In genomic region chr5:52554297-52554696, GRCh38 we compare ENCODE assay signal across 29 cellular contexts.
"Had no signal": no experiment of that assay in that cellular context is flagged by ENCODE, and none has a peak within 500 bp of the region (broad histone marks: within the 10 kb centered on the region; RNA-seq: fewer than 3 reads in every experiment).

No MANE protein-coding gene starts in this region.

- H3K9me3 ChIP-seq: gastrocnemius medialis, ovary, prostate gland, sigmoid colon, uterus had no signal

- H3K36me3 ChIP-seq: gastrocnemius medialis, ovary, prostate gland, sigmoid colon, uterus had no signal

- H3K36me3 Mint-ChIP-seq: activated CD8-positive, alpha-beta memory T cell treated with anti-CD3 and anti-CD28 coated beads, Interleukin-2, amount 10 ng/mL, durations not matched to agents 7 days and 5 days; activated naive CD4-positive, alpha-beta T cell treated with anti-CD3 and anti-CD28 coated beads, Interleukin-2, amount 50 U/mL, for 24 hours; naive B cell; stimulated activated effector memory CD8-positive, alpha-beta T cell treated with anti-CD3 and anti-CD28 coated beads, Interleukin-12 subunit alpha, Interleukin-12 subunit beta, amount 100 ng/mL, for 72 hours; type B pancreatic cell had no signal

- H3K4me3 ChIP-seq: gastrocnemius medialis, ovary, prostate gland, sigmoid colon, uterus had no signal

- ATAC-seq: activated CD4-positive, alpha-beta T cell treated with anti-CD3 and anti-CD28 coated beads for 36 hours; activated CD8-positive, alpha-beta memory T cell treated with anti-CD3 and anti-CD28 coated beads, Interleukin-2, amount 10 ng/mL, durations not matched to agents 7 days and 5 days; activated CD8-positive, alpha-beta T cell treated with anti-CD3 and anti-CD28 coated beads, Interleukin-2, amount 10 ng/mL, durations not matched to agents 7 days and 5 days; activated naive CD8-positive, alpha-beta T cell treated with anti-CD3 and anti-CD28 coated beads, Interleukin-2, amount 50 U/mL, for 24 hours; gastrocnemius medialis; left cardiac atrium; left ventricle myocardium superior; stimulated activated effector memory CD8-positive, alpha-beta T cell treated with anti-CD3 and anti-CD28 coated beads, Interleukin-12 subunit alpha, Interleukin-12 subunit beta, amount 100 ng/mL, for 72 hours had no signal

- H3K27ac ChIP-seq: gastrocnemius medialis, ovary, prostate gland, sigmoid colon, uterus had no signal

- DNase-seq: activated CD4-positive, alpha-beta T cell treated with anti-CD3 and anti-CD28 coated beads for 36 hours; activated CD4-positive, CD25-positive, alpha-beta regulatory T cell; activated CD8-positive, alpha-beta memory T cell treated with anti-CD3 and anti-CD28 coated beads, Interleukin-2, amount 10 ng/mL, durations not matched to agents 7 days and 5 days; activated CD8-positive, alpha-beta T cell treated with anti-CD3 and anti-CD28 coated beads, Interleukin-2, amount 10 ng/mL, durations not matched to agents 7 days and 5 days; activated naive CD8-positive, alpha-beta T cell treated with anti-CD3 and anti-CD28 coated beads, Interleukin-2, amount 50 U/mL, for 24 hours; activated T-cell treated with anti-CD3 and anti-CD28 coated beads, Interleukin-2, amount 50 U/mL, for 48 hours; dermis blood vessel endothelial cell; effector CD8-positive, alpha-beta T cell; erythroblast; gastrocnemius medialis; glutamatergic neuron; islet precursor cell; left cardiac atrium; left ventricle myocardium superior; naive B cell; nephron progenitor cell; ovary; retina; sigmoid colon; small intestine; stimulated activated CD4-positive, alpha-beta T cell treated with anti-CD3 and anti-CD28 coated beads, Interleukin-4, amount 100 ng/mL, for 24 hours; uterus had no signal

- H3K9me3 Mint-ChIP-seq: activated naive CD4-positive, alpha-beta T cell treated with anti-CD3 and anti-CD28 coated beads, Interleukin-2, amount 50 U/mL, for 24 hours; activated naive CD8-positive, alpha-beta T cell treated with anti-CD3 and anti-CD28 coated beads, Interleukin-2, amount 50 U/mL, for 24 hours; activated T-helper 2 cell treated with anti-CD3 and anti-CD28 coated beads, Interferon-gamma antibody, Interleukin-2, Interleukin-4, amounts not matched to agents 10 μg/mL and 5 μg/mL and 100 μg/mL, durations not matched to agents 14 hours and 24 hours and 36 hours; central memory CD8-positive, alpha-beta T cell; nephron progenitor cell; stimulated activated effector memory CD8-positive, alpha-beta T cell treated with anti-CD3 and anti-CD28 coated beads, Interleukin-12 subunit alpha, Interleukin-12 subunit beta, amount 100 ng/mL, for 72 hours; type B pancreatic cell had no signal

- H3K4me1 Mint-ChIP-seq: activated CD4-positive, alpha-beta T cell treated with anti-CD3 and anti-CD28 coated beads for 36 hours; activated CD8-positive, alpha-beta memory T cell treated with anti-CD3 and anti-CD28 coated beads, Interleukin-2, amount 10 ng/mL, durations not matched to agents 7 days and 5 days; activated naive CD4-positive, alpha-beta T cell treated with anti-CD3 and anti-CD28 coated beads, Interleukin-2, amount 50 U/mL, for 24 hours; activated naive CD8-positive, alpha-beta T cell treated with anti-CD3 and anti-CD28 coated beads, Interleukin-2, amount 50 U/mL, for 24 hours; central memory CD8-positive, alpha-beta T cell; naive B cell; nephron progenitor cell; stimulated activated effector memory CD8-positive, alpha-beta T cell treated with anti-CD3 and anti-CD28 coated beads, Interleukin-12 subunit alpha, Interleukin-12 subunit beta, amount 100 ng/mL, for 72 hours had no signal

- H3K4me3 Mint-ChIP-seq: activated CD4-positive, alpha-beta T cell treated with anti-CD3 and anti-CD28 coated beads for 36 hours; activated CD8-positive, alpha-beta memory T cell treated with anti-CD3 and anti-CD28 coated beads, Interleukin-2, amount 10 ng/mL, durations not matched to agents 7 days and 5 days; activated CD8-positive, alpha-beta T cell treated with anti-CD3 and anti-CD28 coated beads, Interleukin-2, amount 10 ng/mL, durations not matched to agents 7 days and 5 days; activated naive CD4-positive, alpha-beta T cell treated with anti-CD3 and anti-CD28 coated beads, Interleukin-2, amount 50 U/mL, for 24 hours; activated naive CD8-positive, alpha-beta T cell treated with anti-CD3 and anti-CD28 coated beads, Interleukin-2, amount 50 U/mL, for 24 hours; central memory CD8-positive, alpha-beta T cell; naive B cell; nephron progenitor cell; stimulated activated effector memory CD8-positive, alpha-beta T cell treated with anti-CD3 and anti-CD28 coated beads, Interleukin-12 subunit alpha, Interleukin-12 subunit beta, amount 100 ng/mL, for 72 hours; stimulated activated naive CD8-positive, alpha-beta T cell treated with anti-CD3 and anti-CD28 coated beads, Interleukin-15, Interleukin-2, amounts not matched to agents 100 ng/mL and 50 ng/mL, for 24 hours; type B pancreatic cell had no signal

- H3K4me1 ChIP-seq: gastrocnemius medialis, sigmoid colon, uterus had no signal

- H3K27me3 Mint-ChIP-seq: central memory CD8-positive, alpha-beta T cell; naive B cell; type B pancreatic cell had no signal

- H3K27ac Mint-ChIP-seq: activated CD4-positive, alpha-beta T cell treated with anti-CD3 and anti-CD28 coated beads for 36 hours; activated CD8-positive, alpha-beta memory T cell treated with anti-CD3 and anti-CD28 coated beads, Interleukin-2, amount 10 ng/mL, durations not matched to agents 7 days and 5 days; activated CD8-positive, alpha-beta T cell treated with anti-CD3 and anti-CD28 coated beads, Interleukin-2, amount 10 ng/mL, durations not matched to agents 7 days and 5 days; activated naive CD4-positive, alpha-beta T cell treated with anti-CD3 and anti-CD28 coated beads, Interleukin-2, amount 50 U/mL, for 24 hours; activated naive CD8-positive, alpha-beta T cell treated with anti-CD3 and anti-CD28 coated beads, Interleukin-2, amount 50 U/mL, for 24 hours; activated T-helper 2 cell treated with anti-CD3 and anti-CD28 coated beads, Interferon-gamma antibody, Interleukin-2, Interleukin-4, amounts not matched to agents 10 μg/mL and 5 μg/mL and 100 μg/mL, durations not matched to agents 14 hours and 24 hours and 36 hours; naive B cell; nephron progenitor cell; stimulated activated effector memory CD8-positive, alpha-beta T cell treated with anti-CD3 and anti-CD28 coated beads, Interleukin-12 subunit alpha, Interleukin-12 subunit beta, amount 100 ng/mL, for 72 hours; stimulated activated naive CD8-positive, alpha-beta T cell treated with anti-CD3 and anti-CD28 coated beads, Interleukin-15, Interleukin-2, amounts not matched to agents 100 ng/mL and 50 ng/mL, for 24 hours; type B pancreatic cell had no signal

- H3K27me3 ChIP-seq: gastrocnemius medialis, ovary, sigmoid colon, uterus had no signal
